12 cellular contexts compared by ENCODE assay signal in the genomic region with DNA sequence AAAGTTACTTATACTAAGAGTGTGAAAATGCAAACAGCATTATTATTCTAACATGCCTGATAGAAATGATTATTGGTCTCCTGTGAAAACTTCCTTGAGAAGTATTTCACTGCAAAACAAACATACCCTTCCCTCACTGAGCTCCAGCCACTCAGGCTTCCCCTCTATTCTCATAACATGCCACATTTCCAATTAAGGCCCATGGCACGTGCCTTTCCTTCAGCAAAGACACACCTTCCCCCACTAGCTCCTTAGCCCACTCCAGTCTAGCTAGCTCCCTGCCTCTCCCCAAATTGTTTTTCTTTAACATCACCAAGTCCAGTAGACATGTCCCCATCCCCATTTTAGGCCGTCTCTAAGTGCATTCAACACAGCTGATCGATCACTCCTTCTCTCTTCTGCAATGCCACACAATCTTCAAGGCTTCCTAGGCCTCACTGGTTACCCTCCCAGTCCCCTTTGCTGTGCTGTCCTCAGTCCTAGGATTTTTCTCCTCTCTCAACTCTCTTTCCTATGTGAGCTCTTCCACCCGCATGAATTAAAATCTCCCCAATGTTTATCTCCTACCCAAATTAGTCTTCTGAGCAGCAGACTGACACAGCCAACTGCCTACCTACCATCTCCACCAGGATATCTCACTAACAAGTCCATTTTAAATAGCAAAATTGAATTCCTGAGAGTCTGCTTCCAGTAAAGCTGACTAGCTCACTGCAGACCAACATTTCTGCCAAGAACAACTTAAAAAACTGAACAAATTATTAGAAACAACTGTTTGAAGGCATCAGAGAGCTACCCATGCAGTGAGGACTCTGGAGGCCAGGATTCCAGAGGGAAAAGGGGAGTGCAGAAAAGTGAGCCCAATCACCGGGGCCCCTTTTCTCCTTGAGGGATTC. TPM values are rescaled to one million over a fixed set of nuclear protein-coding genes. Genes with fewer than 3 reads are reported as not detected.
DNase-seq lines count a peak whose midpoint lies in the region; ATAC-seq, FAIRE-seq and TF ChIP-seq lines count a peak whose summit lies in the region.
"Had no signal": no experiment of that assay in that cellular context is flagged by ENCODE, and none has a peak within 500 bp of the region (broad histone marks: within the 10 kb centered on the region; RNA-seq: fewer than 3 reads in every experiment).

No MANE protein-coding gene starts in this region.

- H3K9me3 Mint-ChIP-seq in CD4-positive, alpha-beta memory T cell, result no peaks in the 10 kb centered on the region
- no peaks in the 10 kb centered on the region for H3K9me3 Mint-ChIP-seq in central memory CD8-positive, alpha-beta T cell

- no peak for TF ChIP-seq POLR2A in adrenal gland (IDR thresholded peaks at IDR 0.05)

- H3K4me2 ChIP-seq in hepatocyte (no peak overlapping the region), MM.1S (ENCODE audit: low read depth, low read length) (no peak overlapping the region)

- H3K4me3 Mint-ChIP-seq in CD4-positive, alpha-beta memory T cell, result peak overlapping the region in 2 of 8 donors; percentile 2 to 5
- H3K4me3 Mint-ChIP-seq in central memory CD8-positive, alpha-beta T cell, result no peak overlapping the region

- peaks cover 40% of the 10 kb centered on the region for H3K4me1 ChIP-seq in CD4-positive, alpha-beta memory T cell (ENCODE audit: insufficient read depth, low read length)
- H3K4me1 ChIP-seq in hepatocyte (ENCODE audit: insufficient read depth) (peaks cover 10% of the 10 kb centered on the region), small intestine (ENCODE audit: control insufficient read depth in 2 of 2, insufficient read depth in 1 of 2, low read depth in 1 of 2, low read length in 1 of 2) (peaks cover 12 to 18% of the 10 kb centered on the region in 2 donors), MM.1S (ENCODE audit: low read length) (peaks cover 25% of the 10 kb centered on the region), adrenal gland (replicated peaks in 1 of 2) (peaks cover 0 to 61% of the 10 kb centered on the region in 2 donors)

- 82% methylated on average over 5 of the region's 5 CpGs for WGBS in hepatocyte (ENCODE audit: low lambda C conversion rate, missing lambda C conversion rate)
- WGBS in small intestine, 3 donors, result 74 to 93% (median 89%) methylated on average over 5 of the region's 5 CpGs
- 79 to 84% (median 82%) methylated on average over 5 of the region's 5 CpGs for WGBS in adrenal gland, 4 donors

- H3K4me1 Mint-ChIP-seq in CD4-positive, alpha-beta memory T cell, result peaks cover 32 to 59% (median 49%) of the 10 kb centered on the region in 4 donors
- H3K4me1 Mint-ChIP-seq in central memory CD8-positive, alpha-beta T cell, result peaks cover 54% of the 10 kb centered on the region

- no peak overlapping the region for H3K27ac ChIP-seq in CD4-positive, alpha-beta memory T cell (ENCODE audit: low read depth, low read length)
- H3K27ac ChIP-seq in hepatocyte (peak overlapping the region; percentile 41), small intestine (ENCODE audit: low read depth in 1 of 2, low read length in 1 of 2) (peak overlapping the region; percentile 13 to 23), MM.1S (ENCODE audit: low read length) (no peak overlapping the region), adrenal gland (peak overlapping the region in 2 of 5 donors; percentile 43 to 61)

- no peaks in the 10 kb centered on the region for H3K9me3 ChIP-seq in CD4-positive, alpha-beta memory T cell (ENCODE audit: control insufficient read depth in 1 of 2, low read length in 2 of 2)
- H3K9me3 ChIP-seq in hepatocyte (ENCODE audit: low read depth) (no peaks in the 10 kb centered on the region), small intestine (ENCODE audit: control insufficient read depth, low read depth) (no peaks in the 10 kb centered on the region), MM.1S (replicated peaks; ENCODE audit: insufficient read depth, low read length) (no peaks in the 10 kb centered on the region), adrenal gland (replicated peaks in 1 of 3) (no peaks in the 10 kb centered on the region)

- H3K9me2 ChIP-seq in hepatocyte (replicated peaks; ENCODE audit: insufficient read depth) (no peaks in the 10 kb centered on the region), MM.1S (replicated peaks; ENCODE audit: insufficient read depth, low read length) (no peaks in the 10 kb centered on the region)

- no peak for DNase-seq in CD4-positive, alpha-beta memory T cell
- no peak for DNase-seq in central memory CD8-positive, alpha-beta T cell (ENCODE audit: low spot score in 2 of 2)
- DNase-seq in hepatocyte (ENCODE audit: low spot score) (no peak), small intestine (no peak), T-helper 1 cell (no peak), MM.1S (no peak), adrenal gland (no peak)
- DNase-seq: activated CD8-positive, alpha-beta memory T cell treated with anti-CD3 and anti-CD28 coated beads, Interleukin-2, amount 50 U/mL, for 48 hours; glutamatergic neuron; NCI-H2081 had no signal

- no peak overlapping the region for H3K4me3 ChIP-seq in CD4-positive, alpha-beta memory T cell (ENCODE audit: low read length in 2 of 2)
- no peak overlapping the region for H3K4me3 ChIP-seq in hepatocyte
- H3K4me3 ChIP-seq in small intestine (ENCODE audit: low read depth in 1 of 2, low read length in 2 of 2), result no peak overlapping the region
- H3K4me3 ChIP-seq in MM.1S (ENCODE audit: low read length), result no peak overlapping the region
- no peak overlapping the region for H3K4me3 ChIP-seq in adrenal gland

- peaks cover 7% of the 10 kb centered on the region; the same call in 1 of the 2 replicates for H3F3A ChIP-seq in MM.1S (ENCODE audit: insufficient read depth, low read length)

- no peaks in the 10 kb centered on the region for H3K27me3 Mint-ChIP-seq in CD4-positive, alpha-beta memory T cell
- no peaks in the 10 kb centered on the region for H3K27me3 Mint-ChIP-seq in central memory CD8-positive, alpha-beta T cell

- no peak overlapping the region for H2AFZ ChIP-seq in hepatocyte
- no peak overlapping the region for H2AFZ ChIP-seq in MM.1S (ENCODE audit: low read length)

- TF ChIP-seq CTCF in hepatocyte (IDR thresholded peaks at IDR 0.05; ENCODE audit: poor library complexity) (no peak), MM.1S (IDR thresholded peaks at IDR 0.05; ENCODE audit: low read length) (no peak), adrenal gland (IDR thresholded peaks at IDR 0.05) (no peak)

- CTCF ChIA-PET in CD4-positive, alpha-beta memory T cell (lab: Charles Lee; ENCODE audit: partially characterized antibody), result interaction anchor here (0.5 to 2.4 kb wide), 5 partner anchors 9 to 31 kb away, joined by 3 to 16 read pairs (median 4); no protein-coding TSS in a partner anchor

- no peaks in the 10 kb centered on the region for H3K36me3 Mint-ChIP-seq in CD4-positive, alpha-beta memory T cell
- peaks cover 3% of the 10 kb centered on the region for H3K36me3 Mint-ChIP-seq in central memory CD8-positive, alpha-beta T cell (ENCODE audit: insufficient read depth)

- POLR2A ChIA-PET in CD4-positive, alpha-beta memory T cell (lab: Charles Lee; ENCODE audit: partially characterized antibody), result interaction anchor here (1.4 to 1.6 kb wide), 2 partner anchors 11 to 39 kb away, joined by 4 to 8 read pairs; no protein-coding TSS in a partner anchor

- no peaks in the 10 kb centered on the region for H3K36me3 ChIP-seq in CD4-positive, alpha-beta memory T cell (ENCODE audit: insufficient read depth, low read length)
- no peaks in the 10 kb centered on the region for H3K36me3 ChIP-seq in hepatocyte (replicated peaks; ENCODE audit: insufficient read depth, low read depth)
- no peaks in the 10 kb centered on the region for H3K36me3 ChIP-seq in small intestine (ENCODE audit: control insufficient read depth in 2 of 2, insufficient read depth in 2 of 2, low read length in 2 of 2)
- H3K36me3 ChIP-seq in MM.1S (replicated peaks; ENCODE audit: insufficient read depth, low read length), result no peaks in the 10 kb centered on the region
- no peaks in the 10 kb centered on the region for H3K36me3 ChIP-seq in adrenal gland (replicated peaks in 1 of 2)

- FAIRE-seq in small intestine (lab: Jason Lieb, UNC), result no peak
- FAIRE-seq: bronchial epithelial cell had no signal

- H4K20me1 ChIP-seq in hepatocyte (ENCODE audit: insufficient read depth, poor library complexity, severe bottlenecking) (peaks cover 5% of the 10 kb centered on the region), MM.1S (ENCODE audit: insufficient read depth, low read length) (peaks cover 5% of the 10 kb centered on the region; the same call in 1 of the 2 replicates)

- intact Hi-C loops in CD4-positive, alpha-beta memory T cell (cut with micrococcal nuclease), result no loop called here
- intact Hi-C loops in adrenal gland (cut with DNase I), result no loop called here

- no peak for ATAC-seq in central memory CD8-positive, alpha-beta T cell (replicated peaks; ENCODE audit: extremely low read depth, poor library complexity, severe bottlenecking)
- ATAC-seq in HG03439 (IDR thresholded peaks at IDR 0.05; ENCODE audit: unreplicated experiment), result no peak

- peak overlapping the region in 5 of 7 donors; percentile 47 to 83 (median 82) for H3K27ac Mint-ChIP-seq in CD4-positive, alpha-beta memory T cell
- peak overlapping the region; percentile 0 for H3K27ac Mint-ChIP-seq in central memory CD8-positive, alpha-beta T cell (ENCODE audit: low read depth)

- no peaks in the 10 kb centered on the region for H3K27me3 ChIP-seq in CD4-positive, alpha-beta memory T cell (ENCODE audit: insufficient read depth, low read length)
- H3K27me3 ChIP-seq in hepatocyte (no peaks in the 10 kb centered on the region), small intestine (ENCODE audit: control insufficient read depth in 2 of 2, insufficient read depth in 2 of 2, low read length in 2 of 2) (no peaks in the 10 kb centered on the region), MM.1S (replicated peaks; ENCODE audit: insufficient read depth, low read length) (no peaks in the 10 kb centered on the region), adrenal gland (no peaks in the 10 kb centered on the region)

- H3K9ac ChIP-seq in MM.1S (ENCODE audit: low read length), result no peak overlapping the region

- H3K79me2 ChIP-seq in hepatocyte, result peaks cover 79% of the 10 kb centered on the region
- peaks cover 76% of the 10 kb centered on the region for H3K79me2 ChIP-seq in MM.1S (ENCODE audit: low read length)

RNA-seq across cellular contexts. Expression of gene CYTH3, which starts 11.9 kb away (rescaled TPM):
- total RNA-seq in CD4-positive, alpha-beta memory T cell, result 1 to 10 TPM; 6.6 to 7.8 TPM
- polyA plus RNA-seq in CD4-positive, alpha-beta memory T cell, result 1 to 10 TPM; 4.0 to 9.1 TPM
- total RNA-seq in hepatocyte, result 15.7 and 20.8 TPM in 2 replicates
- polyA plus RNA-seq in hepatocyte, result 11.9 and 13.2 TPM in 2 replicates
- polyA plus RNA-seq in small intestine, result 10 to 100 TPM; 21.3 to 24.6 (median 24.2) TPM
- total RNA-seq in adrenal gland, result 10 to 100 TPM; 11.4 to 34.3 (median 18.7) TPM
- polyA plus RNA-seq in adrenal gland, result 10 to 100 TPM in 1 of 3 donors, 1 to 10 TPM in 2; 7.9 to 12.9 (median 9.5) TPM

Comparison
In these comparisons a context has a peak if more than half of its experiments do, and no peak if none do; other contexts are left out.
1. H3K27ac ChIP-seq: peak in hepatocyte (single experiment) and small intestine (2 of 2); none in CD4-positive, alpha-beta memory T cell (single experiment) and MM.1S (single experiment).